2 cellular contexts compared by ENCODE assay signal in genomic region chr4:1759818-1760223, GRCh38.
TF ChIP-seq lines count a peak whose summit lies in the region.

No MANE protein-coding gene starts in this region.

TF ChIP-seq in WTC11, 78 proteins besides CTCF, POLR2A, EP300 and RAD21 (continues in another document):
- TF ChIP-seq, protein P1, sequence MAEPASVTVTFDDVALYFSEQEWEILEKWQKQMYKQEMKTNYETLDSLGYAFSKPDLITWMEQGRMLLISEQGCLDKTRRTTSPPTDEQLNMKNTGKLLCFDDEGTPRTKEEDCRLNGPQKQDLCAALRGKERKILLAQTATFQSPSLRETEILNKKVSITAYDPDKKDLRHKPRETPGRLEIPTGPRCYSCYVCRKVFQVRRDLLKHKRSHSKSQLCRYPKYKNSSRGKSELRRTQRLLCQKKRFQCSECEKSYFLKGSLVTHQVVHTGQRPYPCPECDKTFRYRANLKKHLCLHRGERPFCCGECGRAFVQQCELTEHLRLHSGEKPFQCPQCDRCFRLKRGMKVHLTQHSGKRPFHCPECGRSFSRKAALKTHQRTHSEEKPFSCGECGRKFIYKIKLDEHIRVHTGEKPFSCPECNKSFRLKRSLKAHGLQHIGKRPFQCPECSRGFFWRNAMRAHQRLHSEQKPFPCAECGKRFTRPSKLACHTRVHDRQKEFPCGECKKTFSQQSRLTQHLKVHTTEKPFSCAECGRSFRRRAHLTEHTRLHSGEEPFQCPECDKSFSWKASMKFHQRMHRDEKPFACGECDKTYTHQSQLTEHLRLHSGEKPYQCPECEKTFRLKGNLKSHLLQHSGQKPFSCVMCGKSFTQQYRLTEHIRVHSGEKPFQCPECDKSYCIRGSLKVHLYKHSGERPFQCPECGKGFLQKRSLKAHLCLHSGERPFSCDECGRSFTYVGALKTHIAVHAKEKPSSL (CRISPR knock-in tag; conservative IDR thresholded peaks at IDR 0.05), result no peak
- TF ChIP-seq ZNF219 (CRISPR knock-in tag; IDR thresholded peaks at IDR 0.05; ENCODE audit: borderline replicate concordance) (no peak), CBFB (CRISPR knock-in tag; IDR thresholded peaks at IDR 0.05; ENCODE audit: low read depth) (no peak), ZBTB21 (CRISPR knock-in tag; IDR thresholded peaks at IDR 0.05; ENCODE audit: borderline replicate concordance) (no peak), ZNF263 (CRISPR knock-in tag; IDR thresholded peaks at IDR 0.05; ENCODE audit: low read depth) (no peak)
- TF ChIP-seq, protein P2, sequence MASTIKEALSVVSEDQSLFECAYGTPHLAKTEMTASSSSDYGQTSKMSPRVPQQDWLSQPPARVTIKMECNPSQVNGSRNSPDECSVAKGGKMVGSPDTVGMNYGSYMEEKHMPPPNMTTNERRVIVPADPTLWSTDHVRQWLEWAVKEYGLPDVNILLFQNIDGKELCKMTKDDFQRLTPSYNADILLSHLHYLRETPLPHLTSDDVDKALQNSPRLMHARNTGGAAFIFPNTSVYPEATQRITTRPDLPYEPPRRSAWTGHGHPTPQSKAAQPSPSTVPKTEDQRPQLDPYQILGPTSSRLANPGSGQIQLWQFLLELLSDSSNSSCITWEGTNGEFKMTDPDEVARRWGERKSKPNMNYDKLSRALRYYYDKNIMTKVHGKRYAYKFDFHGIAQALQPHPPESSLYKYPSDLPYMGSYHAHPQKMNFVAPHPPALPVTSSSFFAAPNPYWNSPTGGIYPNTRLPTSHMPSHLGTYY (CRISPR knock-in tag; IDR thresholded peaks at IDR 0.05), result no peak
- TF ChIP-seq, protein P3, sequence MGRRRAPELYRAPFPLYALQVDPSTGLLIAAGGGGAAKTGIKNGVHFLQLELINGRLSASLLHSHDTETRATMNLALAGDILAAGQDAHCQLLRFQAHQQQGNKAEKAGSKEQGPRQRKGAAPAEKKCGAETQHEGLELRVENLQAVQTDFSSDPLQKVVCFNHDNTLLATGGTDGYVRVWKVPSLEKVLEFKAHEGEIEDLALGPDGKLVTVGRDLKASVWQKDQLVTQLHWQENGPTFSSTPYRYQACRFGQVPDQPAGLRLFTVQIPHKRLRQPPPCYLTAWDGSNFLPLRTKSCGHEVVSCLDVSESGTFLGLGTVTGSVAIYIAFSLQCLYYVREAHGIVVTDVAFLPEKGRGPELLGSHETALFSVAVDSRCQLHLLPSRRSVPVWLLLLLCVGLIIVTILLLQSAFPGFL (CRISPR knock-in tag; IDR thresholded peaks at IDR 0.05; ENCODE audit: borderline replicate concordance), result no peak
- TF ChIP-seq, protein P4, sequence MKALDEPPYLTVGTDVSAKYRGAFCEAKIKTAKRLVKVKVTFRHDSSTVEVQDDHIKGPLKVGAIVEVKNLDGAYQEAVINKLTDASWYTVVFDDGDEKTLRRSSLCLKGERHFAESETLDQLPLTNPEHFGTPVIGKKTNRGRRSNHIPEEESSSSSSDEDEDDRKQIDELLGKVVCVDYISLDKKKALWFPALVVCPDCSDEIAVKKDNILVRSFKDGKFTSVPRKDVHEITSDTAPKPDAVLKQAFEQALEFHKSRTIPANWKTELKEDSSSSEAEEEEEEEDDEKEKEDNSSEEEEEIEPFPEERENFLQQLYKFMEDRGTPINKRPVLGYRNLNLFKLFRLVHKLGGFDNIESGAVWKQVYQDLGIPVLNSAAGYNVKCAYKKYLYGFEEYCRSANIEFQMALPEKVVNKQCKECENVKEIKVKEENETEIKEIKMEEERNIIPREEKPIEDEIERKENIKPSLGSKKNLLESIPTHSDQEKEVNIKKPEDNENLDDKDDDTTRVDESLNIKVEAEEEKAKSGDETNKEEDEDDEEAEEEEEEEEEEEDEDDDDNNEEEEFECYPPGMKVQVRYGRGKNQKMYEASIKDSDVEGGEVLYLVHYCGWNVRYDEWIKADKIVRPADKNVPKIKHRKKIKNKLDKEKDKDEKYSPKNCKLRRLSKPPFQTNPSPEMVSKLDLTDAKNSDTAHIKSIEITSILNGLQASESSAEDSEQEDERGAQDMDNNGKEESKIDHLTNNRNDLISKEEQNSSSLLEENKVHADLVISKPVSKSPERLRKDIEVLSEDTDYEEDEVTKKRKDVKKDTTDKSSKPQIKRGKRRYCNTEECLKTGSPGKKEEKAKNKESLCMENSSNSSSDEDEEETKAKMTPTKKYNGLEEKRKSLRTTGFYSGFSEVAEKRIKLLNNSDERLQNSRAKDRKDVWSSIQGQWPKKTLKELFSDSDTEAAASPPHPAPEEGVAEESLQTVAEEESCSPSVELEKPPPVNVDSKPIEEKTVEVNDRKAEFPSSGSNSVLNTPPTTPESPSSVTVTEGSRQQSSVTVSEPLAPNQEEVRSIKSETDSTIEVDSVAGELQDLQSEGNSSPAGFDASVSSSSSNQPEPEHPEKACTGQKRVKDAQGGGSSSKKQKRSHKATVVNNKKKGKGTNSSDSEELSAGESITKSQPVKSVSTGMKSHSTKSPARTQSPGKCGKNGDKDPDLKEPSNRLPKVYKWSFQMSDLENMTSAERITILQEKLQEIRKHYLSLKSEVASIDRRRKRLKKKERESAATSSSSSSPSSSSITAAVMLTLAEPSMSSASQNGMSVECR (CRISPR knock-in tag; IDR thresholded peaks at IDR 0.05; ENCODE audit: borderline replicate concordance), result no peak
- TF ChIP-seq, protein P5, sequence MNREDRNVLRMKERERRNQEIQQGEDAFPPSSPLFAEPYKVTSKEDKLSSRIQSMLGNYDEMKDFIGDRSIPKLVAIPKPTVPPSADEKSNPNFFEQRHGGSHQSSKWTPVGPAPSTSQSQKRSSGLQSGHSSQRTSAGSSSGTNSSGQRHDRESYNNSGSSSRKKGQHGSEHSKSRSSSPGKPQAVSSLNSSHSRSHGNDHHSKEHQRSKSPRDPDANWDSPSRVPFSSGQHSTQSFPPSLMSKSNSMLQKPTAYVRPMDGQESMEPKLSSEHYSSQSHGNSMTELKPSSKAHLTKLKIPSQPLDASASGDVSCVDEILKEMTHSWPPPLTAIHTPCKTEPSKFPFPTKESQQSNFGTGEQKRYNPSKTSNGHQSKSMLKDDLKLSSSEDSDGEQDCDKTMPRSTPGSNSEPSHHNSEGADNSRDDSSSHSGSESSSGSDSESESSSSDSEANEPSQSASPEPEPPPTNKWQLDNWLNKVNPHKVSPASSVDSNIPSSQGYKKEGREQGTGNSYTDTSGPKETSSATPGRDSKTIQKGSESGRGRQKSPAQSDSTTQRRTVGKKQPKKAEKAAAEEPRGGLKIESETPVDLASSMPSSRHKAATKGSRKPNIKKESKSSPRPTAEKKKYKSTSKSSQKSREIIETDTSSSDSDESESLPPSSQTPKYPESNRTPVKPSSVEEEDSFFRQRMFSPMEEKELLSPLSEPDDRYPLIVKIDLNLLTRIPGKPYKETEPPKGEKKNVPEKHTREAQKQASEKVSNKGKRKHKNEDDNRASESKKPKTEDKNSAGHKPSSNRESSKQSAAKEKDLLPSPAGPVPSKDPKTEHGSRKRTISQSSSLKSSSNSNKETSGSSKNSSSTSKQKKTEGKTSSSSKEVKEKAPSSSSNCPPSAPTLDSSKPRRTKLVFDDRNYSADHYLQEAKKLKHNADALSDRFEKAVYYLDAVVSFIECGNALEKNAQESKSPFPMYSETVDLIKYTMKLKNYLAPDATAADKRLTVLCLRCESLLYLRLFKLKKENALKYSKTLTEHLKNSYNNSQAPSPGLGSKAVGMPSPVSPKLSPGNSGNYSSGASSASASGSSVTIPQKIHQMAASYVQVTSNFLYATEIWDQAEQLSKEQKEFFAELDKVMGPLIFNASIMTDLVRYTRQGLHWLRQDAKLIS (CRISPR knock-in tag; IDR thresholded peaks at IDR 0.05; ENCODE audit: borderline replicate concordance), result no peak

TF ChIP-seq in liver, 16 proteins besides CTCF, POLR2A, EP300 and RAD21:
- TF ChIP-seq EGR1 (IDR thresholded peaks at IDR 0.05; ENCODE audit: low read depth in 2 of 2) (no peak), NR2F2 (IDR thresholded peaks at IDR 0.05) (peak; percentile 7), SP1 (IDR thresholded peaks at IDR 0.05) (no peak), GABPA (IDR thresholded peaks at IDR 0.05 in 1 of 2, conservative IDR thresholded peaks at IDR 0.05 in 1 of 2) (no peak)
